Comparison of ENCODE assay signal across 1 cellular context in genomic region chr1:53147171-53147570, GRCh38.
TF ChIP-seq lines count a peak whose summit lies in the region.

No MANE protein-coding gene starts in this region.

TF ChIP-seq in liver, 16 proteins besides CTCF, POLR2A, EP300 and RAD21 (continued from another document):
- TF ChIP-seq REST (IDR thresholded peaks at IDR 0.05) (no peak), HNF4A (conservative IDR thresholded peaks at IDR 0.05) (peak; percentile 72 to 73), YY1 (IDR thresholded peaks at IDR 0.05) (peak; percentile 31), FOXA2 (IDR thresholded peaks at IDR 0.05) (no peak), NR2F2 (IDR thresholded peaks at IDR 0.05) (no peak), FOXA1 (IDR thresholded peaks at IDR 0.05) (no peak), HNF4G (IDR thresholded peaks at IDR 0.05) (peak; percentile 15), EGR1 (IDR thresholded peaks at IDR 0.05; ENCODE audit: low read depth in 2 of 2) (no peak), TAF1 (conservative IDR thresholded peaks at IDR 0.05) (no peak), RXRA (IDR thresholded peaks at IDR 0.05) (peak; percentile 33 to 49), JUND (IDR thresholded peaks at IDR 0.05) (no peak)
- TF ChIP-seq, protein P1, sequence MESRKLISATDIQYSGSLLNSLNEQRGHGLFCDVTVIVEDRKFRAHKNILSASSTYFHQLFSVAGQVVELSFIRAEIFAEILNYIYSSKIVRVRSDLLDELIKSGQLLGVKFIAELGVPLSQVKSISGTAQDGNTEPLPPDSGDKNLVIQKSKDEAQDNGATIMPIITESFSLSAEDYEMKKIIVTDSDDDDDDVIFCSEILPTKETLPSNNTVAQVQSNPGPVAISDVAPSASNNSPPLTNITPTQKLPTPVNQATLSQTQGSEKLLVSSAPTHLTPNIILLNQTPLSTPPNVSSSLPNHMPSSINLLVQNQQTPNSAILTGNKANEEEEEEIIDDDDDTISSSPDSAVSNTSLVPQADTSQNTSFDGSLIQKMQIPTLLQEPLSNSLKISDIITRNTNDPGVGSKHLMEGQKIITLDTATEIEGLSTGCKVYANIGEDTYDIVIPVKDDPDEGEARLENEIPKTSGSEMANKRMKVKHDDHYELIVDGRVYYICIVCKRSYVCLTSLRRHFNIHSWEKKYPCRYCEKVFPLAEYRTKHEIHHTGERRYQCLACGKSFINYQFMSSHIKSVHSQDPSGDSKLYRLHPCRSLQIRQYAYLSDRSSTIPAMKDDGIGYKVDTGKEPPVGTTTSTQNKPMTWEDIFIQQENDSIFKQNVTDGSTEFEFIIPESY (IDR thresholded peaks at IDR 0.05): no peak
